29 cellular contexts compared by ENCODE assay signal in the genomic region with DNA sequence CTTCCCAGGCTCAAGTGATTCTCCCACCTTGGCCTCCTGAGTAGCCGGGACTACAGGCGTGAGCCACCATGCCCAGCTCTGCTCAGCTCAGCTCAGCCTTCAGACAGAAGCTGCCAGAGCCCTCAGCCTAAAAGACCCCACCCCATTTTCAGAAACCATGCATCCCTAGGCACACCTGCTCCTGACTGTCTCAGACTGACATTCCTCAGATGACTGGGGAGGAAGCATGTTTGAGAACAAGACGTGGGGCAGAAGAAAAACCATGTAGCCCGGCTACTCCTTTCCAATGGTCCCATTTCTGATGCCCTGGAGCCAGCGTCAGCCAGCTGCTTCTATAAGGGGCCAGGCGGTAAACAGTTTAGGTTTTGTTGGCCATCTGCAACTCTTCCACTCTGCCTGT. TPM values are rescaled to one million over a fixed set of nuclear protein-coding genes. Genes with fewer than 3 reads are reported as not detected.
DNase-seq lines count a peak whose midpoint lies in the region; ATAC-seq, FAIRE-seq and TF ChIP-seq lines count a peak whose summit lies in the region.
"Had no signal": no experiment of that assay in that cellular context is flagged by ENCODE, and none has a peak within 500 bp of the region (broad histone marks: within the 10 kb centered on the region; RNA-seq: fewer than 3 reads in every experiment).

No MANE protein-coding gene starts in this region.

- no peak overlapping the region for H3K27ac ChIP-seq in smooth muscle cell (ENCODE audit: low read depth)
- H3K27ac ChIP-seq in osteoblast (ENCODE audit: low read depth, low read length) = no peak overlapping the region
- H3K27ac ChIP-seq: BLaER1, left ventricle myocardium inferior, ovary, SJSA1, spleen, testis, uterus had no signal

- DNase-seq in NCI-H82 (lab: John Stamatoyannopoulos, UW) = peak; percentile 77
- no peak for DNase-seq in NCI-H82 treated with DMSO at 0.1 percent for 48 hours (lab: John Stamatoyannopoulos, UW; ENCODE audit: unreplicated experiment)
- DNase-seq in NCI-H146 treated with DMSO at 0.1 percent for 48 hours (lab: John Stamatoyannopoulos, UW; ENCODE audit: unreplicated experiment) = peak; percentile 53
- no peak for DNase-seq in bronchial epithelial cell (ENCODE audit: low read depth)
- DNase-seq in smooth muscle cell (lab: John Stamatoyannopoulos, UW; ENCODE audit: unreplicated experiment) = no peak
- DNase-seq in stimulated activated CD4-positive, alpha-beta T cell treated with anti-CD3 and anti-CD28 coated beads, Interleukin-2, amount 100 ng/mL, for 24 hours = no peak
- DNase-seq in osteoblast (ENCODE audit: insufficient read length, low spot score, missing footprints) = no peak
- DNase-seq: activated CD4-positive, alpha-beta T cell treated with anti-CD3 and anti-CD28 coated beads for 36 hours; activated T-cell treated with anti-CD3 and anti-CD28 coated beads, Interleukin-2, amount 50 U/mL, for 24 hours; effector memory CD4-positive, alpha-beta T cell; left ventricle myocardium inferior; natural killer cell; NCI-H1417 treated with DMSO at 0.1 percent for 48 hours; ovary; spleen; stimulated activated CD4-positive, alpha-beta T cell treated with anti-CD3 and anti-CD28 coated beads, Interleukin-4, amount 100 ng/mL, for 1 hour; stimulated activated naive B cell treated with anti-CD40 and anti-IgM and Interleukin-4, amounts not matched to agents 10 μg/mL and 1 μg/mL and 100 μg/mL, for 72 hours; testis; uterus had no signal

- peaks cover 7% of the 10 kb centered on the region for H3K4me1 ChIP-seq in smooth muscle cell (ENCODE audit: low read depth)
- no peaks in the 10 kb centered on the region for H3K4me1 ChIP-seq in osteoblast (ENCODE audit: insufficient read depth, low read length)
- H3K4me1 ChIP-seq: SJSA1, testis, uterus had no signal

- H3K4me2 ChIP-seq in smooth muscle cell (peak overlapping the region; percentile 2), osteoblast (ENCODE audit: insufficient read depth, low read length) (no peak overlapping the region)
- H3K4me2 ChIP-seq: BLaER1 had no signal

- H3K36me3 ChIP-seq in bronchial epithelial cell (ENCODE audit: control insufficient read depth, insufficient read depth, low read length) (no peaks in the 10 kb centered on the region), smooth muscle cell (ENCODE audit: low read depth) (no peaks in the 10 kb centered on the region), osteoblast (ENCODE audit: insufficient read depth, low read length) (no peaks in the 10 kb centered on the region)
- H3K36me3 ChIP-seq: BLaER1, left ventricle myocardium inferior, ovary, SJSA1, spleen, uterus had no signal

- peaks cover 1% of the 10 kb centered on the region for H3K27me3 ChIP-seq in bronchial epithelial cell (ENCODE audit: control insufficient read depth, insufficient read depth, low read length)
- H3K27me3 ChIP-seq in smooth muscle cell (ENCODE audit: low read depth) = no peaks in the 10 kb centered on the region
- no peaks in the 10 kb centered on the region for H3K27me3 ChIP-seq in osteoblast (ENCODE audit: insufficient read depth, low read length)
- H3K27me3 ChIP-seq: BLaER1, ovary, SJSA1, spleen, testis, uterus had no signal

- H3K79me2 ChIP-seq in smooth muscle cell (ENCODE audit: low read depth) = no peaks in the 10 kb centered on the region
- no peaks in the 10 kb centered on the region for H3K79me2 ChIP-seq in osteoblast (ENCODE audit: insufficient read depth, low read length)

- H3K9me3 ChIP-seq in smooth muscle cell (replicated peaks; ENCODE audit: low read depth) = no peaks in the 10 kb centered on the region
- no peaks in the 10 kb centered on the region for H3K9me3 ChIP-seq in osteoblast (ENCODE audit: low read depth, low read length)
- H3K9me3 ChIP-seq: BLaER1, left ventricle myocardium inferior, ovary, SJSA1, spleen, testis, uterus had no signal

- 75% methylated on average over 6 of the region's 6 CpGs for WGBS in smooth muscle cell (ENCODE audit: low lambda C conversion rate)

- H4K20me1 ChIP-seq in smooth muscle cell (ENCODE audit: low read depth) = no peaks in the 10 kb centered on the region
- H4K20me1 ChIP-seq in osteoblast (ENCODE audit: insufficient read depth, low read length) = peaks cover 3% of the 10 kb centered on the region
- H4K20me1 ChIP-seq: BLaER1 had no signal

- no peak for ATAC-seq in HG03097 (IDR thresholded peaks at IDR 0.05; ENCODE audit: low FRiP score, unreplicated experiment)
- ATAC-seq: activated CD4-positive, alpha-beta T cell treated with anti-CD3 and anti-CD28 coated beads for 36 hours; GM12878; natural killer cell; stimulated activated naive B cell treated with anti-CD40 and anti-IgM and Interleukin-4, amounts not matched to agents 10 μg/mL and 1 μg/mL and 100 μg/mL, for 72 hours had no signal

- TF ChIP-seq CTCF in bronchial epithelial cell (IDR thresholded peaks at IDR 0.05; ENCODE audit: insufficient read depth, low read length, severe bottlenecking) = no peak
- TF ChIP-seq CTCF in smooth muscle cell (IDR thresholded peaks at IDR 0.05; ENCODE audit: borderline replicate concordance, insufficient read depth, poor library complexity, severe bottlenecking) = no peak
- TF ChIP-seq CTCF in osteoblast (IDR thresholded peaks at IDR 0.05; ENCODE audit: extremely low read depth, low read depth, low read length) = no peak

- peak; percentile 36 for FAIRE-seq in bronchial epithelial cell (lab: Jason Lieb, UNC)
- FAIRE-seq: frontal cortex, GM12878, RCC 7860 had no signal

- no peak overlapping the region for H2AFZ ChIP-seq in smooth muscle cell (ENCODE audit: low read depth)
- H2AFZ ChIP-seq in osteoblast (ENCODE audit: low read length) = no peak overlapping the region

- no peaks in the 10 kb centered on the region for H3F3A ChIP-seq in smooth muscle cell (ENCODE audit: low read depth)

- no peak overlapping the region for H3K9ac ChIP-seq in smooth muscle cell (ENCODE audit: low read depth)

- no peak overlapping the region for H3K4me3 ChIP-seq in bronchial epithelial cell (ENCODE audit: low read depth, low read length)
- no peak overlapping the region for H3K4me3 ChIP-seq in smooth muscle cell
- no peak overlapping the region for H3K4me3 ChIP-seq in osteoblast (ENCODE audit: insufficient read depth, low read length)
- H3K4me3 ChIP-seq: BLaER1, GM12878, left ventricle myocardium inferior, ovary, SJSA1, spleen, testis, uterus had no signal

RNA-seq across cellular contexts. Expression of a gene that starts 3.0 kb away (rescaled TPM):
- total RNA-seq in bronchial epithelial cell = not detected in 2 replicates
- total RNA-seq in smooth muscle cell = not detected in 2 replicates
- 0.08 TPM in 1 of 2 replicates, not detected in the other for polyA plus RNA-seq in smooth muscle cell
- total RNA-seq in osteoblast = not detected in 2 replicates
- total RNA-seq: activated CD4-positive, alpha-beta T cell treated with anti-CD3 and anti-CD28 coated beads for 36 hours; activated CD8-positive, alpha-beta memory T cell treated with anti-CD3 and anti-CD28 coated beads for 36 hours; GM12878; M059J; natural killer cell; T-helper 1 cell treated with Interleukin-12 subunit alpha and Interleukin-12 subunit beta and Interleukin-4 antibody, amounts not matched to agents 30 ng/mL and 1 ng/mL, for 36 hours had no signal
- polyA plus RNA-seq: GM12878, IgD-negative memory B cell had no signal

RNA-seq across cellular contexts. Expression of a gene that starts 27.9 kb away (rescaled TPM):
- total RNA-seq in bronchial epithelial cell (3.7 and 11.8 TPM in 2 replicates), smooth muscle cell (2.7 and 9.6 TPM in 2 replicates), osteoblast (6.5 and 9.1 TPM in 2 replicates)
- polyA plus RNA-seq in smooth muscle cell = 1.3 and 2.5 TPM in 2 replicates

Comparison
In these comparisons a context has a peak if more than half of its experiments do, and no peak if none do; other contexts are left out.
1. DNase-seq: peak in NCI-H82 (single experiment) and NCI-H146 treated with DMSO at 0.1 percent for 48 hours (single experiment); none in NCI-H82 treated with DMSO at 0.1 percent for 48 hours (single experiment), bronchial epithelial cell (single experiment), smooth muscle cell (single experiment), stimulated activated CD4-positive, alpha-beta T cell treated with anti-CD3 and anti-CD28 coated beads, Interleukin-2, amount 100 ng/mL, for 24 hours (0 of 2) and osteoblast (single experiment).